8 cellular contexts compared by ENCODE assay signal in the genomic region with DNA sequence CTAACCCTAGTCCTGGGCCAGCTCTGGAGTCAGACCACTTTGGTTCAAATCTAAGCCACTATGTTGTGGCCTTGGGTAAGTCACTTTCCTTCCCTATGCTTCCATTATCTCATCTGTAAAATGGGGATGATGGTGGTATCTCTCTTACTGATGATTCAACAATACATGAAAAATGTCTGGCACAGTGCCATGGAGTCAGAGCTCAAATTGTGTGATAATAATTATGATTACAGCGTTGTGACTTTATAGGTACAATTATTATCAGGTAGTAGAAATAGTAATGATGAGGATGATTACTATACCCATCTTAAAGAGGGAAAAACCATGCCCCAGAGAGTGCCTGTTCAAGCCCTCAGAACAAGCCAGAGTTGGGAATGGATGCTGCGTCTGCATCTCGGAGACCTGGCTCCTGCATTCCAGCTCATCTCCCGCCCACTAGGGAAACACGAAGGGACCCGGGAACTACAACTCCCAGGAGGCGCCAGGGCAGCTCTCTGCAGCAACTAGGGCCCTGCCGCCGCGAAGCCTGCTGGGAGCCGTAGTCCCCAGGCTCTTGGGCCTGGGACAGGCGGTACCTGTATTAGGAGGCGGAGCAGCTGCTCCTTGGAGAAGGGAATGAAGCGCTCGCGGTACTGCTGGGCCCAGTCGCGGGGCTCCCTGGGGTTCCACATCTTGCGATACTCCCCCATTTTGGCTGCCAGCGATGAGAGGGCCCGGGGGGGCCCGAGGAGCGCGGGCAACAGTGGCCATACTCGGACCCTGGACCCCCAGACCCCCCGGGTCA. TPM values are rescaled to one million over a fixed set of nuclear protein-coding genes. Genes with fewer than 3 reads are reported as not detected.
DNase-seq lines count a peak whose midpoint lies in the region; ATAC-seq, FAIRE-seq and TF ChIP-seq lines count a peak whose summit lies in the region.

No MANE protein-coding gene starts in this region.

- DNase-seq in AG09319 (ENCODE audit: extremely low read depth, low read depth) (peak; percentile 75), NCI-H460 (ENCODE audit: extremely low read depth, low read depth) (peak; percentile 87), chondrocyte (ENCODE audit: low spot score) (peak; percentile 99), kidney (peak; percentile 99)
- peak; percentile 95 for DNase-seq in activated CD4-positive, alpha-beta T cell treated with anti-CD3 and anti-CD28 coated beads for 36 hours
- DNase-seq in stimulated activated CD4-positive, alpha-beta T cell treated with anti-CD3 and anti-CD28 coated beads, Interleukin-15, amount 100 ng/mL, for 1 hour (ENCODE audit: low read depth in 1 of 2, low spot score in 1 of 2): peak; percentile 77

- peaks cover 5 to 7% of the 10 kb centered on the region in 2 donors for H3K4me1 ChIP-seq in kidney (ENCODE audit: control insufficient read depth in 1 of 2, insufficient read depth in 1 of 2, low read depth in 1 of 2, low read length in 2 of 2)

- H3K4me3 ChIP-seq in kidney (ENCODE audit: low read length in 2 of 2): peak overlapping the region; percentile 82 to 90

- peak overlapping the region; percentile 82 to 97 for H3K9ac ChIP-seq in kidney (ENCODE audit: low read length in 2 of 2)

- H3K4me1 Mint-ChIP-seq in activated CD4-positive, alpha-beta T cell treated with anti-CD3 and anti-CD28 coated beads for 36 hours: peaks cover 13% of the 10 kb centered on the region
- H3K4me1 Mint-ChIP-seq in chondrocyte (ENCODE audit: low read depth): peaks cover 8% of the 10 kb centered on the region

- peak; percentile 68 for FAIRE-seq in kidney (lab: Jason Lieb, UNC)

- peaks cover 5% of the 10 kb centered on the region for H3K36me3 Mint-ChIP-seq in activated CD4-positive, alpha-beta T cell treated with anti-CD3 and anti-CD28 coated beads for 36 hours (ENCODE audit: low read depth)
- H3K36me3 Mint-ChIP-seq in chondrocyte (ENCODE audit: low read depth): no peaks in the 10 kb centered on the region

- intact Hi-C loops in activated CD4-positive, alpha-beta T cell treated with anti-CD3 and anti-CD28 coated beads for 36 hours (cut with DNase I, micrococcal nuclease): loop anchor here (1.0 to 10.0 kb wide), 11 partner anchors 30 to 1514 kb away; partner anchors contain the start of genes AKT1S1 (in 1 of the 2), CARD8 (in 1 of the 2), LIG1 (in 1 of the 2) and NAPA (in 1 of the 2)
- intact Hi-C loops in kidney (cut with DNase I): no loop called here

- no peaks in the 10 kb centered on the region for H3K9me3 Mint-ChIP-seq in activated CD4-positive, alpha-beta T cell treated with anti-CD3 and anti-CD28 coated beads for 36 hours (ENCODE audit: low read depth)
- no peaks in the 10 kb centered on the region for H3K9me3 Mint-ChIP-seq in chondrocyte (ENCODE audit: low read depth)

- H3K9me3 ChIP-seq in kidney (ENCODE audit: control insufficient read depth in 1 of 2, low read length in 2 of 2): no peaks in the 10 kb centered on the region

- CTCF ChIA-PET in activated CD4-positive, alpha-beta T cell treated with anti-CD3 and anti-CD28 coated beads for 36 hours (lab: Charles Lee): interaction anchor here (0.6 to 2.3 kb wide), 9 partner anchors 29 to 630 kb away, joined by 3 to 9 read pairs (median 4); partner anchors contain the start of gene GYS1

- no peak for TF ChIP-seq CTCF in AG09319 (IDR thresholded peaks at IDR 0.05; ENCODE audit: low read depth, low read length)
- no peak for TF ChIP-seq CTCF in chondrocyte (IDR thresholded peaks at IDR 0.05)
- peak; percentile 19 for TF ChIP-seq CTCF in kidney (IDR thresholded peaks at IDR 0.05; ENCODE audit: borderline replicate concordance, extremely low read depth, insufficient read depth)

- H3K27me3 Mint-ChIP-seq in activated CD4-positive, alpha-beta T cell treated with anti-CD3 and anti-CD28 coated beads for 36 hours: no peaks in the 10 kb centered on the region
- no peaks in the 10 kb centered on the region for H3K27me3 Mint-ChIP-seq in chondrocyte (ENCODE audit: low read depth)

- H3K4me3 Mint-ChIP-seq in activated CD4-positive, alpha-beta T cell treated with anti-CD3 and anti-CD28 coated beads for 36 hours: peak overlapping the region; percentile 84
- H3K4me3 Mint-ChIP-seq in chondrocyte (ENCODE audit: unreplicated experiment): peak overlapping the region; percentile 77

- no peaks in the 10 kb centered on the region for H3K36me3 ChIP-seq in kidney (ENCODE audit: control insufficient read depth in 1 of 2, insufficient read depth in 2 of 2, low read length in 2 of 2)

- peak overlapping the region; percentile 95 for H3K27ac Mint-ChIP-seq in activated CD4-positive, alpha-beta T cell treated with anti-CD3 and anti-CD28 coated beads for 36 hours
- H3K27ac Mint-ChIP-seq in chondrocyte (ENCODE audit: unreplicated experiment): peak overlapping the region; percentile 92

- ATAC-seq in GM19025 (IDR thresholded peaks at IDR 0.05; ENCODE audit: low read depth, unreplicated experiment) (peak; percentile 43), HG03378 (IDR thresholded peaks at IDR 0.05; ENCODE audit: unreplicated experiment) (peak; percentile 36)
- ATAC-seq in activated CD4-positive, alpha-beta T cell treated with anti-CD3 and anti-CD28 coated beads for 36 hours: peak; percentile 69

- H3K27ac ChIP-seq in kidney (ENCODE audit: low read depth in 2 of 2, low read length in 2 of 2): peak overlapping the region; percentile 90 to 94

- POLR2A ChIA-PET in activated CD4-positive, alpha-beta T cell treated with anti-CD3 and anti-CD28 coated beads for 36 hours (lab: Charles Lee): interaction anchor here (0.6 to 2.7 kb wide), 7 partner anchors 28 to 513 kb away, joined by 3 to 10 read pairs (median 3); partner anchors contain the start of genes KDELR1, RPL18 and SPHK2

RNA-seq across cellular contexts. Expression of gene TMEM143, which starts 0.8 kb away (rescaled TPM):
- total RNA-seq in NCI-H460 (2014; rRNA removed; shearing (Covaris generic)): 2.4 and 4.0 TPM in 2 replicates
- polyA plus RNA-seq in NCI-H460 (2014; cell fraction: nucleus; rRNA removed): 7.3 and 8.1 TPM in 2 replicates
- 10 to 100 TPM; 18.9 to 21.5 TPM for total RNA-seq in activated CD4-positive, alpha-beta T cell treated with anti-CD3 and anti-CD28 coated beads for 36 hours
- total RNA-seq in chondrocyte (5.4 to 14.0 TPM (median 10.1 TPM) in 3 replicates), kidney (9.2 TPM)
- polyA plus RNA-seq in kidney (ENCODE audit: insufficient read depth, low read depth, low replicate concordance): 15.7 TPM

RNA-seq across cellular contexts. Expression of gene SYNGR4, which starts 1.3 kb away (rescaled TPM):
- total RNA-seq in NCI-H460 (2014; rRNA removed; shearing (Covaris generic)): 0.17 TPM in 1 of 2 replicates, not detected in the other
- polyA plus RNA-seq in NCI-H460 (2014; cell fraction: nucleus; rRNA removed): 0.42 TPM in 1 of 2 replicates, not detected in the other
- under 1 TPM in 1 of 2 experiments, not detected in 1; 0.25 TPM for total RNA-seq in activated CD4-positive, alpha-beta T cell treated with anti-CD3 and anti-CD28 coated beads for 36 hours
- not detected in 3 replicates for total RNA-seq in chondrocyte
- not detected for total RNA-seq in kidney
- not detected for polyA plus RNA-seq in kidney (ENCODE audit: insufficient read depth, low read depth, low replicate concordance)

RNA-seq across cellular contexts. Expression of gene KDELR1, which starts 28.4 kb away (rescaled TPM):
- total RNA-seq in NCI-H460 (2014; rRNA removed; shearing (Covaris generic)): 78.2 and 78.7 TPM in 2 replicates
- 57.1 and 61.6 TPM in 2 replicates for polyA plus RNA-seq in NCI-H460 (2014; cell fraction: nucleus; rRNA removed)
- 10 to 100 TPM; 69.5 to 78.8 TPM for total RNA-seq in activated CD4-positive, alpha-beta T cell treated with anti-CD3 and anti-CD28 coated beads for 36 hours
- total RNA-seq in chondrocyte (251 to 261 TPM (median 251 TPM) in 3 replicates), kidney (169 TPM)
- polyA plus RNA-seq in kidney (ENCODE audit: insufficient read depth, low read depth, low replicate concordance): 204 TPM

RNA-seq across cellular contexts. Expression of gene GRIN2D, which starts 30.6 kb away (rescaled TPM):
- 0.25 and 0.40 TPM in 2 replicates for total RNA-seq in NCI-H460 (2014; rRNA removed; shearing (Covaris generic))
- 0.36 and 0.53 TPM in 2 replicates for polyA plus RNA-seq in NCI-H460 (2014; cell fraction: nucleus; rRNA removed)
- total RNA-seq in activated CD4-positive, alpha-beta T cell treated with anti-CD3 and anti-CD28 coated beads for 36 hours: under 1 TPM; 0.11 to 0.14 TPM
- total RNA-seq in chondrocyte (2.4 to 5.1 TPM (median 4.9 TPM) in 3 replicates), kidney (0.54 TPM)
- 0.13 TPM for polyA plus RNA-seq in kidney (ENCODE audit: insufficient read depth, low read depth, low replicate concordance)

RNA-seq across cellular contexts. Expression of gene EMP3, which starts 37.6 kb away (rescaled TPM):
- total RNA-seq in NCI-H460 (2014; rRNA removed; shearing (Covaris generic)): 80.7 and 84.7 TPM in 2 replicates
- polyA plus RNA-seq in NCI-H460 (2014; cell fraction: nucleus; rRNA removed): 18.7 and 110 TPM in 2 replicates
- 100 to 1,000 TPM; 166 to 195 TPM for total RNA-seq in activated CD4-positive, alpha-beta T cell treated with anti-CD3 and anti-CD28 coated beads for 36 hours
- 257 to 284 TPM (median 277 TPM) in 3 replicates for total RNA-seq in chondrocyte
- 78.6 TPM for total RNA-seq in kidney
- 75.9 TPM for polyA plus RNA-seq in kidney (ENCODE audit: insufficient read depth, low read depth, low replicate concordance)

Comparison
In these comparisons a context has a peak if more than half of its experiments do, and no peak if none do; other contexts are left out.
1. Peak in every context shown above with its lines: DNase-seq, ATAC-seq, H3K4me3 ChIP-seq and H3K27ac ChIP-seq.